Comparison of ENCODE assay signal across 20 cellular contexts in the genomic region with DNA sequence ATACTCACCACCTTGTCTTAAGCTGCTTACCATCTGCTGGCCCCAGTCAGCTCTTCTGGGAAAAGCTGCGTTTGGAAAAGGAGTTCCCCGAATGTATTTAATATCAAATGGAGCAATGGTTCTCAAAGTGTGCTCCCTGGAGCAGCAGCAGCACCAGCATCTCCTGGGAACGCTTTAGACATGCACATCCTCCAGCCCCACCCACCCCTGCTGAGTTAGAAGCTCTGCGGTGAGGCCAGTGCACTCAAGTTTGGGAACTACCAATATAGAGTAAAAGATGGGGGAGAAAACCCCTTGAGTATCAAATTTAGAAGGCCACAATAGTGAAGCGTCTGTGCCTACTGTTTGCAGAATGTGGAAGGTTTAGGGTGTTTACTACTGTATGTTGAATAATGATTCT.
A peak's percentile ranks its signal among the peaks of the same experiment; 100 is the strongest.
DNase-seq lines count a peak whose midpoint lies in the region; ATAC-seq, FAIRE-seq and TF ChIP-seq lines count a peak whose summit lies in the region.
"Had no signal": no experiment of that assay in that cellular context is flagged by ENCODE, and none has a peak within 500 bp of the region (broad histone marks: within the 10 kb centered on the region; RNA-seq: fewer than 3 reads in every experiment).

No MANE protein-coding gene starts in this region.

- intact Hi-C loops in body of pancreas (cut with DNase I), result no loop called here

- no peak overlapping the region for H2AFZ ChIP-seq in trophoblast cell (ENCODE audit: insufficient read depth, low read length, poor library complexity)
- H2AFZ ChIP-seq: GM23248 had no signal

- H4K8ac ChIP-seq in trophoblast cell (ENCODE audit: low read depth, low read length), result no peak overlapping the region

- TF ChIP-seq CTCF in body of pancreas (IDR thresholded peaks at IDR 0.05), result no peak

- no peak overlapping the region for H2AK5ac ChIP-seq in trophoblast cell (ENCODE audit: low read length)

- ATAC-seq in body of pancreas (peak; percentile 6), HG03469 (IDR thresholded peaks at IDR 0.05; ENCODE audit: unreplicated experiment) (no peak)
- ATAC-seq: A549, HepG2 had no signal

- 59 to 62% methylated on average over 5 of the region's 5 CpGs for WGBS in body of pancreas, 2 donors
- no CpG with 5 or more reads among the region's 5 CpGs for WGBS in trophoblast cell (ENCODE audit: extremely low coverage, insufficient coverage, insufficient read length)

- H3K4me2 ChIP-seq in trophoblast cell (ENCODE audit: low read length), result no peak overlapping the region
- H3K4me2 ChIP-seq: A549 had no signal

- no peak overlapping the region for H3K14ac ChIP-seq in trophoblast cell (ENCODE audit: low read length)

- H3K23ac ChIP-seq in trophoblast cell (ENCODE audit: low read length), result no peak overlapping the region

- H3K27me3 ChIP-seq in NT2/D1 (ENCODE audit: insufficient read depth, insufficient read length) (no peaks in the 10 kb centered on the region), body of pancreas (no peaks in the 10 kb centered on the region), trophoblast cell (ENCODE audit: insufficient read depth, low read length) (no peaks in the 10 kb centered on the region)
- H3K27me3 ChIP-seq: BE2C had no signal

- peaks cover 2% of the 10 kb centered on the region for H3K79me1 ChIP-seq in trophoblast cell (ENCODE audit: low read length)

- no peak overlapping the region for H4K12ac ChIP-seq in trophoblast cell (ENCODE audit: low read depth, low read length)

- no peaks in the 10 kb centered on the region for H3K79me2 ChIP-seq in trophoblast cell (ENCODE audit: control insufficient read depth, insufficient read depth, low read length, poor library complexity)

- no peak overlapping the region for H3K18ac ChIP-seq in trophoblast cell (ENCODE audit: low read length)

- H3K9me3 ChIP-seq in NT2/D1 (ENCODE audit: insufficient read depth, low read length) (no peaks in the 10 kb centered on the region; the same call in 1 of the 2 replicates), body of pancreas (no peaks in the 10 kb centered on the region), trophoblast cell (ENCODE audit: insufficient read depth, low read depth, low read length) (no peaks in the 10 kb centered on the region)
- H3K9me3 ChIP-seq: A549, BE2C had no signal

- H4K91ac ChIP-seq in trophoblast cell (ENCODE audit: low read depth, low read length), result peak overlapping the region; percentile 13

- H3K36me3 ChIP-seq in NT2/D1 (ENCODE audit: insufficient read depth, insufficient read length, low read length) (peaks cover 14% of the 10 kb centered on the region), body of pancreas (replicated peaks in 1 of 2; ENCODE audit: insufficient read depth in 1 of 2, low read depth in 2 of 2) (no peaks in the 10 kb centered on the region), trophoblast cell (ENCODE audit: control insufficient read depth in 1 of 2, insufficient read depth in 2 of 2, low read length in 2 of 2) (no peaks in the 10 kb centered on the region)
- H3K36me3 ChIP-seq: BE2C had no signal

- no peak for FAIRE-seq in urothelium cell line (lab: Jason Lieb, UNC)
- FAIRE-seq: A549, D721Med, G401.6, GM12891, HepG2, HTR-8/SVneo had no signal

- H3K4ac ChIP-seq in trophoblast cell (ENCODE audit: low read depth, low read length), result no peak overlapping the region

- H3K27ac ChIP-seq in body of pancreas, result peak overlapping the region in 2 of 4 donors; percentile 44 to 68
- no peak overlapping the region for H3K27ac ChIP-seq in trophoblast cell (ENCODE audit: low read depth, low read length)
- H3K27ac ChIP-seq: A549, C4-2B, GM23248 had no signal

- peak overlapping the region; percentile 41 for H2BK12ac ChIP-seq in trophoblast cell (ENCODE audit: low read length)

- DNase-seq in NT2/D1 (ENCODE audit: low read depth, low spot score), result peak; percentile 51
- DNase-seq in body of pancreas, result no peak
- DNase-seq in trophoblast cell, result no peak
- DNase-seq in urothelium cell line (ENCODE audit: low spot score), result peak; percentile 59
- DNase-seq in nucleus accumbens (lab: John Stamatoyannopoulos, UW), result no peak
- DNase-seq in effector CD4-positive, alpha-beta T cell, result no peak
- DNase-seq: BE2C; CD4-positive, alpha-beta memory T cell; DMS153; DMS79 treated with DMSO at 0.1 percent for 48 hours; EL; GM23248 had no signal

- H3K4me1 ChIP-seq in NT2/D1 (ENCODE audit: insufficient read depth, insufficient read length) (peaks cover 17% of the 10 kb centered on the region), body of pancreas (peaks cover 11% of the 10 kb centered on the region), trophoblast cell (ENCODE audit: control insufficient read depth in 1 of 2, insufficient read depth in 2 of 2, low read length in 2 of 2) (peaks cover 15 to 17% of the 10 kb centered on the region in 2 experiments)
- H3K4me1 ChIP-seq: A549, BE2C had no signal

- H2BK5ac ChIP-seq in trophoblast cell (ENCODE audit: low read depth, low read length, poor library complexity), result no peak overlapping the region

- H2BK120ac ChIP-seq in trophoblast cell (ENCODE audit: insufficient read depth, low read length, poor library complexity), result no peak overlapping the region

- no peak overlapping the region for H3K9ac ChIP-seq in NT2/D1 (ENCODE audit: insufficient read length, low read depth)
- no peak overlapping the region for H3K9ac ChIP-seq in trophoblast cell (ENCODE audit: low read length)
- H3K9ac ChIP-seq: GM23248 had no signal

- H3K4me3 ChIP-seq in NT2/D1 (ENCODE audit: insufficient read length, low read depth) (no peak overlapping the region), body of pancreas (no peak overlapping the region), trophoblast cell (ENCODE audit: low read depth, low read length) (no peak overlapping the region)
- H3K4me3 ChIP-seq: A549, GM23248 had no signal

- TF ChIP-seq POLR2A in body of pancreas (IDR thresholded peaks at IDR 0.05), result no peak

Comparison
In these comparisons a context has a peak if more than half of its experiments do, and no peak if none do; other contexts are left out.
1. DNase-seq: peak in NT2/D1 (single experiment) and urothelium cell line (single experiment); none in body of pancreas (0 of 4), trophoblast cell (0 of 2), nucleus accumbens (0 of 56) and effector CD4-positive, alpha-beta T cell (single experiment).